ENCODE assay signal across 24 cellular contexts in genomic region chr14:60964901-60965300, GRCh38. TPM values are rescaled to one million over a fixed set of nuclear protein-coding genes. Genes with fewer than 3 reads are reported as not detected.
A peak's percentile ranks its signal among the peaks of the same experiment; 100 is the strongest.
DNase-seq lines count a peak whose midpoint lies in the region; ATAC-seq and TF ChIP-seq lines count a peak whose summit lies in the region.
"Had no signal": no experiment of that assay in that cellular context is flagged by ENCODE, and none has a peak within 500 bp of the region (broad histone marks: within the 10 kb centered on the region; RNA-seq: fewer than 3 reads in every experiment).

No MANE protein-coding gene starts in this region.

- CTCF ChIA-PET in activated CD8-positive, alpha-beta memory T cell treated with anti-CD3 and anti-CD28 coated beads, Interleukin-2, amount 10 ng/mL, durations not matched to agents 7 days and 5 days (lab: Charles Lee): interaction anchor here (0.9 to 1.3 kb wide), 2 partner anchors 14 to 16 kb away, joined by 4 read pairs; partner anchors contain the start of genes SLC38A6 and TRMT5

- H3K9me3 ChIP-seq in SK-N-MC (ENCODE audit: low read depth, low read length): no peaks in the 10 kb centered on the region

- ATAC-seq in activated CD8-positive, alpha-beta memory T cell treated with anti-CD3 and anti-CD28 coated beads, Interleukin-2, amount 10 ng/mL, durations not matched to agents 7 days and 5 days: no peak

- DNase-seq in EH (ENCODE audit: low read depth): peak; percentile 36
- DNase-seq in HT1080 (ENCODE audit: low read depth): peak; percentile 15
- no peak for DNase-seq in SK-N-MC (ENCODE audit: low read depth, low spot score)
- peak; percentile 30 for DNase-seq in iris pigment epithelial cell (ENCODE audit: low read depth)
- DNase-seq in mesothelial cell of epicardium (ENCODE audit: low spot score in 2 of 2, unreplicated experiment in 2 of 2): no peak
- no peak for DNase-seq in activated CD8-positive, alpha-beta memory T cell treated with anti-CD3 and anti-CD28 coated beads, Interleukin-2, amount 10 ng/mL, durations not matched to agents 7 days and 5 days
- no peak for DNase-seq in stimulated activated naive CD4-positive, alpha-beta T cell (lab: John Stamatoyannopoulos, UW)
- no peak for DNase-seq in posterior vena cava (ENCODE audit: low spot score)
- DNase-seq: activated CD4-positive, alpha-beta T cell treated with anti-CD3 and anti-CD28 coated beads for 1 hour; activated CD8-positive, alpha-beta memory T cell treated with anti-CD3 and anti-CD28 coated beads for 24 hours; AML-193; anterior cingulate cortex; CD4-positive, alpha-beta memory T cell; DMS 273 treated with DMSO at 0.1 percent for 48 hours; KG1; NCI-H1694 treated with DMSO at 0.1 percent for 48 hours; NCI-H774; nucleus accumbens; small intestine; stimulated activated CD4-positive, alpha-beta T cell treated with anti-CD3 and anti-CD28 coated beads, Interleukin-2, amount 100 ng/mL, for 24 hours; substantia nigra; upper lobe of left lung had no signal

- intact Hi-C loops in posterior vena cava (cut with DNase I): no loop called here

- H3K36me3 Mint-ChIP-seq in mesothelial cell of epicardium: peaks cover 14% of the 10 kb centered on the region
- peaks cover 43% of the 10 kb centered on the region for H3K36me3 Mint-ChIP-seq in activated CD8-positive, alpha-beta memory T cell treated with anti-CD3 and anti-CD28 coated beads, Interleukin-2, amount 10 ng/mL, durations not matched to agents 7 days and 5 days

- TF ChIP-seq CTCF in mesothelial cell of epicardium (IDR thresholded peaks at IDR 0.05; ENCODE audit: unreplicated experiment): no peak

- peak overlapping the region; percentile 58 for H3K27ac ChIP-seq in SK-N-MC
- H3K27ac ChIP-seq: upper lobe of left lung had no signal

- no peak overlapping the region for H3K9ac ChIP-seq in SK-N-MC (ENCODE audit: insufficient read length)

- H3K27me3 Mint-ChIP-seq in mesothelial cell of epicardium (ENCODE audit: low read depth): no peaks in the 10 kb centered on the region
- H3K27me3 Mint-ChIP-seq in activated CD8-positive, alpha-beta memory T cell treated with anti-CD3 and anti-CD28 coated beads, Interleukin-2, amount 10 ng/mL, durations not matched to agents 7 days and 5 days: no peaks in the 10 kb centered on the region
- H3K27me3 Mint-ChIP-seq: activated naive CD4-positive, alpha-beta T cell treated with anti-CD3 and anti-CD28 coated beads, Interleukin-2, amount 50 U/mL, for 24 hours; CD4-positive, alpha-beta memory T cell; memory B cell had no signal

- no peak overlapping the region for H3K27ac Mint-ChIP-seq in mesothelial cell of epicardium
- no peak overlapping the region for H3K27ac Mint-ChIP-seq in activated CD8-positive, alpha-beta memory T cell treated with anti-CD3 and anti-CD28 coated beads, Interleukin-2, amount 10 ng/mL, durations not matched to agents 7 days and 5 days
- H3K27ac Mint-ChIP-seq: activated naive CD4-positive, alpha-beta T cell treated with anti-CD3 and anti-CD28 coated beads, Interleukin-2, amount 50 U/mL, for 24 hours; CD4-positive, alpha-beta memory T cell; memory B cell had no signal

- H3K9me3 Mint-ChIP-seq in mesothelial cell of epicardium: peaks cover 9% of the 10 kb centered on the region
- peaks cover 14% of the 10 kb centered on the region for H3K9me3 Mint-ChIP-seq in activated CD8-positive, alpha-beta memory T cell treated with anti-CD3 and anti-CD28 coated beads, Interleukin-2, amount 10 ng/mL, durations not matched to agents 7 days and 5 days (ENCODE audit: low read depth)

- H3K4me3 ChIP-seq in SK-N-MC: no peak overlapping the region
- H3K4me3 ChIP-seq: upper lobe of left lung had no signal

- H3K4me1 Mint-ChIP-seq in mesothelial cell of epicardium: peaks cover 6% of the 10 kb centered on the region
- peaks cover 11% of the 10 kb centered on the region for H3K4me1 Mint-ChIP-seq in activated CD8-positive, alpha-beta memory T cell treated with anti-CD3 and anti-CD28 coated beads, Interleukin-2, amount 10 ng/mL, durations not matched to agents 7 days and 5 days
- H3K4me1 Mint-ChIP-seq: activated naive CD4-positive, alpha-beta T cell treated with anti-CD3 and anti-CD28 coated beads, Interleukin-2, amount 50 U/mL, for 24 hours; CD4-positive, alpha-beta memory T cell; memory B cell had no signal

- H3K4me3 Mint-ChIP-seq in mesothelial cell of epicardium: no peak overlapping the region
- no peak overlapping the region for H3K4me3 Mint-ChIP-seq in activated CD8-positive, alpha-beta memory T cell treated with anti-CD3 and anti-CD28 coated beads, Interleukin-2, amount 10 ng/mL, durations not matched to agents 7 days and 5 days
- H3K4me3 Mint-ChIP-seq: activated naive CD4-positive, alpha-beta T cell treated with anti-CD3 and anti-CD28 coated beads, Interleukin-2, amount 50 U/mL, for 24 hours; CD4-positive, alpha-beta memory T cell; memory B cell had no signal

- no peaks in the 10 kb centered on the region for H3K36me3 ChIP-seq in SK-N-MC (ENCODE audit: insufficient read depth, low read length)
- H3K36me3 ChIP-seq: upper lobe of left lung had no signal

RNA-seq across cellular contexts. Expression of gene TRMT5, which starts 16.0 kb away (rescaled TPM):
- total RNA-seq in HT1080 (2014; rRNA removed; shearing (Covaris generic)): 16.2 and 17.5 TPM in 2 replicates
- 15.8 and 18.2 TPM in 2 replicates for polyA plus RNA-seq in HT1080 (2015; cell fraction: cytosol; rRNA removed)
- polyA plus RNA-seq in HT1080 (2015; cell fraction: nucleus; rRNA removed): 36.6 and 44.0 TPM in 2 replicates
- total RNA-seq in mesothelial cell of epicardium (15.0 to 19.1 TPM (median 16.2 TPM) in 3 replicates), posterior vena cava (10 to 100 TPM; 13.0 to 13.4 TPM)
- 10 to 100 TPM in 1 of 2 experiments, 1 to 10 TPM in 1; 9.2 to 11.8 TPM for total RNA-seq in activated CD8-positive, alpha-beta memory T cell treated with anti-CD3 and anti-CD28 coated beads, Interleukin-2, amount 10 ng/mL, durations not matched to agents 7 days and 5 days

RNA-seq across cellular contexts. Expression of gene SLC38A6, which starts 16.1 kb away (rescaled TPM):
- 13.5 and 14.2 TPM in 2 replicates for total RNA-seq in HT1080 (2014; rRNA removed; shearing (Covaris generic))
- polyA plus RNA-seq in HT1080 (2015; cell fraction: cytosol; rRNA removed): 16.0 and 21.0 TPM in 2 replicates
- polyA plus RNA-seq in HT1080 (2015; cell fraction: nucleus; rRNA removed): 40.2 and 44.1 TPM in 2 replicates
- 13.6 to 17.1 TPM (median 16.9 TPM) in 3 replicates for total RNA-seq in mesothelial cell of epicardium
- total RNA-seq in activated CD8-positive, alpha-beta memory T cell treated with anti-CD3 and anti-CD28 coated beads, Interleukin-2, amount 10 ng/mL, durations not matched to agents 7 days and 5 days: 1 to 10 TPM; 4.9 to 8.1 TPM
- 10 to 100 TPM; 15.8 to 20.9 TPM for total RNA-seq in posterior vena cava

Comparison
In these comparisons a context has a peak if more than half of its experiments do, and no peak if none do; other contexts are left out.
1. DNase-seq: peak in EH (single experiment), HT1080 (single experiment) and iris pigment epithelial cell (single experiment); none in SK-N-MC (single experiment), mesothelial cell of epicardium (0 of 2), activated CD8-positive, alpha-beta memory T cell treated with anti-CD3 and anti-CD28 coated beads, Interleukin-2, amount 10 ng/mL, durations not matched to agents 7 days and 5 days (single experiment), stimulated activated naive CD4-positive, alpha-beta T cell (0 of 6) and posterior vena cava (single experiment).